ENCODE assay signal across 20 cellular contexts in genomic region chr2:65045651-65046050, GRCh38. TPM values are rescaled to one million over a fixed set of nuclear protein-coding genes. Genes with fewer than 3 reads are reported as not detected.
DNase-seq lines count a peak whose midpoint lies in the region; ATAC-seq, FAIRE-seq and TF ChIP-seq lines count a peak whose summit lies in the region.
"Had no signal": no experiment of that assay in that cellular context is flagged by ENCODE, and none has a peak within 500 bp of the region (broad histone marks: within the 10 kb centered on the region; RNA-seq: fewer than 3 reads in every experiment).

No MANE protein-coding gene starts in this region.

- H3K9me3 ChIP-seq in smooth muscle cell (replicated peaks; ENCODE audit: low read depth) (no peaks in the 10 kb centered on the region), gastroesophageal sphincter (no peaks in the 10 kb centered on the region)
- H3K9me3 ChIP-seq: neutrophil had no signal

- no peak for TF ChIP-seq CTCF in WTC11 (IDR thresholded peaks at IDR 0.05)
- TF ChIP-seq CTCF in smooth muscle cell (IDR thresholded peaks at IDR 0.05; ENCODE audit: borderline replicate concordance, insufficient read depth, poor library complexity, severe bottlenecking): no peak
- TF ChIP-seq CTCF in mesothelial cell of epicardium (IDR thresholded peaks at IDR 0.05; ENCODE audit: unreplicated experiment): no peak
- TF ChIP-seq CTCF in gastroesophageal sphincter (IDR thresholded peaks at IDR 0.05): no peak

- H3K79me2 ChIP-seq in smooth muscle cell (ENCODE audit: low read depth): no peaks in the 10 kb centered on the region

- H3K27ac ChIP-seq in smooth muscle cell (ENCODE audit: low read depth): no peak overlapping the region
- no peak overlapping the region for H3K27ac ChIP-seq in gastroesophageal sphincter
- H3K27ac ChIP-seq: epithelial cell of prostate, neutrophil, PC-9 had no signal

- H3K27me3 Mint-ChIP-seq in WTC11 (ENCODE audit: low read depth): no peaks in the 10 kb centered on the region; the same call in 1 of the 2 replicates
- no peaks in the 10 kb centered on the region for H3K27me3 Mint-ChIP-seq in mesothelial cell of epicardium (ENCODE audit: low read depth)
- H3K27me3 Mint-ChIP-seq: stimulated activated memory B cell treated with anti-CD40 and anti-IgM and Interleukin-4, amounts not matched to agents 10 μg/mL and 1 μg/mL and 100 μg/mL, for 72 hours; type B pancreatic cell had no signal

- H3K9ac ChIP-seq in smooth muscle cell (ENCODE audit: low read depth): no peak overlapping the region

- no peak overlapping the region for H2AFZ ChIP-seq in smooth muscle cell (ENCODE audit: low read depth)
- H2AFZ ChIP-seq: PC-9 had no signal

- peak overlapping the region; percentile 84 for H3K27ac Mint-ChIP-seq in WTC11
- no peak overlapping the region for H3K27ac Mint-ChIP-seq in mesothelial cell of epicardium
- H3K27ac Mint-ChIP-seq: activated naive CD4-positive, alpha-beta T cell treated with anti-CD3 and anti-CD28 coated beads, Interleukin-2, amount 50 U/mL, for 72 hours; stimulated activated memory B cell treated with anti-CD40 and anti-IgM and Interleukin-4, amounts not matched to agents 10 μg/mL and 1 μg/mL and 100 μg/mL, for 72 hours; type B pancreatic cell had no signal

- 19% methylated on average over 10 of the region's 10 CpGs for WGBS in smooth muscle cell (ENCODE audit: low lambda C conversion rate)
- WGBS in gastroesophageal sphincter (ENCODE audit: low coverage in 1 of 2), 2 donors: 72 to 80% methylated on average over 3 to 6 of the region's 10 CpGs

- no peaks in the 10 kb centered on the region for H3F3A ChIP-seq in smooth muscle cell (ENCODE audit: low read depth)

- ATAC-seq in WTC11 (peak; percentile 73), GM18519 (IDR thresholded peaks at IDR 0.05; ENCODE audit: low FRiP score, unreplicated experiment) (no peak), gastroesophageal sphincter (no peak)
- ATAC-seq: activated naive CD4-positive, alpha-beta T cell treated with anti-CD3 and anti-CD28 coated beads, Interleukin-2, amount 50 U/mL, for 72 hours; stimulated activated memory B cell treated with anti-CD40 and anti-IgM and Interleukin-4, amounts not matched to agents 10 μg/mL and 1 μg/mL and 100 μg/mL, for 72 hours had no signal

- H3K9me3 Mint-ChIP-seq in WTC11 (peaks cover 31% of the 10 kb centered on the region), mesothelial cell of epicardium (peaks cover 15% of the 10 kb centered on the region)
- H3K9me3 Mint-ChIP-seq: type B pancreatic cell had no signal

- peak; percentile 4 for FAIRE-seq in HTR-8/SVneo (lab: Jason Lieb, UNC)
- FAIRE-seq: GM12892 had no signal

- H3K27me3 ChIP-seq in smooth muscle cell (ENCODE audit: low read depth): no peaks in the 10 kb centered on the region
- no peaks in the 10 kb centered on the region for H3K27me3 ChIP-seq in gastroesophageal sphincter
- H3K27me3 ChIP-seq: neutrophil had no signal

- no peak for TF ChIP-seq POLR2A in gastroesophageal sphincter (IDR thresholded peaks at IDR 0.05)

- H3K36me3 ChIP-seq in smooth muscle cell (ENCODE audit: low read depth) (no peaks in the 10 kb centered on the region), gastroesophageal sphincter (peaks cover 0 to 8% of the 10 kb centered on the region in 2 donors)
- H3K36me3 ChIP-seq: neutrophil had no signal

- H3K4me3 Mint-ChIP-seq in WTC11: no peak overlapping the region; the same call in 1 of the 2 replicates
- no peak overlapping the region for H3K4me3 Mint-ChIP-seq in mesothelial cell of epicardium
- H3K4me3 Mint-ChIP-seq: stimulated activated memory B cell treated with anti-CD40 and anti-IgM and Interleukin-4, amounts not matched to agents 10 μg/mL and 1 μg/mL and 100 μg/mL, for 72 hours; type B pancreatic cell had no signal

- peaks cover 9% of the 10 kb centered on the region for H3K4me1 ChIP-seq in smooth muscle cell (ENCODE audit: low read depth)
- H3K4me1 ChIP-seq in gastroesophageal sphincter: no peaks in the 10 kb centered on the region

- peak overlapping the region; percentile 25 for H3K4me2 ChIP-seq in smooth muscle cell
- H3K4me2 ChIP-seq: PC-9 had no signal

- H3K36me3 Mint-ChIP-seq in WTC11 (peaks cover 60% of the 10 kb centered on the region), mesothelial cell of epicardium (peaks cover 31% of the 10 kb centered on the region)

- H3K4me3 ChIP-seq in smooth muscle cell (no peak overlapping the region), gastroesophageal sphincter (no peak overlapping the region)
- H3K4me3 ChIP-seq: lung, PC-9 had no signal

- DNase-seq in HTR-8/SVneo (ENCODE audit: insufficient read length, low spot score) (no peak), WTC11 (ENCODE audit: low spot score) (peak; percentile 52), glomerular visceral epithelial cell (ENCODE audit: extremely low spot score) (peak; percentile 76), smooth muscle cell (lab: John Stamatoyannopoulos, UW; ENCODE audit: unreplicated experiment) (no peak), mesothelial cell of epicardium (ENCODE audit: low spot score in 2 of 2, unreplicated experiment in 2 of 2) (no peak)
- DNase-seq: activated CD8-positive, alpha-beta memory T cell treated with anti-CD3 and anti-CD28 coated beads, Interleukin-2, amount 50 U/mL, for 4 hours; hippocampal formation; NCI-H1436; NCI-H446; PC-9; SW 1271 had no signal

- CTCF ChIA-PET in WTC11 (lab: Charles Lee): interaction anchor here (0.7 to 2.9 kb wide), 6 partner anchors 10 to 142 kb away, joined by 3 to 13 read pairs (median 3); partner anchors contain the start of genes CEP68 and SLC1A4

- POLR2A ChIA-PET in WTC11 (lab: Charles Lee): interaction anchor here (0.7 to 2.2 kb wide), 3 partner anchors 10 to 182 kb away, joined by 3 to 11 read pairs (median 4); partner anchors contain the start of genes ACTR2 and CEP68

- H4K20me1 ChIP-seq in smooth muscle cell (ENCODE audit: low read depth): peaks cover 3% of the 10 kb centered on the region

- no peak for TF ChIP-seq EP300 in gastroesophageal sphincter (IDR thresholded peaks at IDR 0.05)

- peaks cover 42% of the 10 kb centered on the region for H3K4me1 Mint-ChIP-seq in WTC11
- no peaks in the 10 kb centered on the region for H3K4me1 Mint-ChIP-seq in mesothelial cell of epicardium

TF ChIP-seq in WTC11, 78 proteins besides CTCF, POLR2A, EP300 and RAD21 (continues in another document):
- TF ChIP-seq SMAD4 (CRISPR knock-in tag; IDR thresholded peaks at IDR 0.05): no peak
- no peak for TF ChIP-seq TCF7 (CRISPR knock-in tag; IDR thresholded peaks at IDR 0.05; ENCODE audit: low read depth)
- TF ChIP-seq ZNF416 (CRISPR knock-in tag; IDR thresholded peaks at IDR 0.05): no peak
- no peak for TF ChIP-seq NFE2L1 (CRISPR knock-in tag; IDR thresholded peaks at IDR 0.05)
- no peak for TF ChIP-seq CREB1 (CRISPR knock-in tag; IDR thresholded peaks at IDR 0.05)
- no peak for TF ChIP-seq ZNF138 (CRISPR knock-in tag; conservative IDR thresholded peaks at IDR 0.05)
- TF ChIP-seq ZNF396 (CRISPR knock-in tag; IDR thresholded peaks at IDR 0.05; ENCODE audit: borderline replicate concordance): no peak
- TF ChIP-seq ARID4B (CRISPR knock-in tag; IDR thresholded peaks at IDR 0.05; ENCODE audit: borderline replicate concordance): no peak
- TF ChIP-seq OVOL2 (CRISPR knock-in tag; IDR thresholded peaks at IDR 0.05; ENCODE audit: borderline replicate concordance): no peak
- TF ChIP-seq TEAD4 (CRISPR knock-in tag; IDR thresholded peaks at IDR 0.05): no peak
- TF ChIP-seq USF2 (CRISPR knock-in tag; IDR thresholded peaks at IDR 0.05): no peak

RNA-seq across cellular contexts. Expression of gene CEP68, which starts 10.6 kb away (rescaled TPM):
- total RNA-seq in WTC11 (2021) (14.6 to 16.7 TPM (median 15.3 TPM) in 3 replicates), smooth muscle cell (3.2 and 5.7 TPM in 2 replicates), mesothelial cell of epicardium (22.2 to 23.0 TPM (median 22.4 TPM) in 3 replicates), gastroesophageal sphincter (10 to 100 TPM; 26.3 to 48.9 (median 30.3) TPM)
- 8.4 and 12.8 TPM in 2 replicates for polyA plus RNA-seq in smooth muscle cell

RNA-seq across cellular contexts. Expression of gene SLC1A4, which starts 56.5 kb away (rescaled TPM):
- 0.73 to 1.6 TPM (median 0.80 TPM) in 3 replicates for total RNA-seq in WTC11 (2021)
- 11.9 and 14.2 TPM in 2 replicates for total RNA-seq in smooth muscle cell
- 13.8 and 16.9 TPM in 2 replicates for polyA plus RNA-seq in smooth muscle cell
- total RNA-seq in mesothelial cell of epicardium: 4.3 to 6.0 TPM (median 5.3 TPM) in 3 replicates
- 10 to 100 TPM in 3 of 4 donors, 1 to 10 TPM in 1; 9.0 to 13.8 (median 11.3) TPM for total RNA-seq in gastroesophageal sphincter

Comparison
In these comparisons a context has a peak if more than half of its experiments do, and no peak if none do; other contexts are left out.
1. DNase-seq: peak in WTC11 (single experiment) and glomerular visceral epithelial cell (single experiment); none in HTR-8/SVneo (single experiment), smooth muscle cell (single experiment) and mesothelial cell of epicardium (0 of 2).